Comparison of ENCODE assay signal across 12 cellular contexts in the genomic region with DNA sequence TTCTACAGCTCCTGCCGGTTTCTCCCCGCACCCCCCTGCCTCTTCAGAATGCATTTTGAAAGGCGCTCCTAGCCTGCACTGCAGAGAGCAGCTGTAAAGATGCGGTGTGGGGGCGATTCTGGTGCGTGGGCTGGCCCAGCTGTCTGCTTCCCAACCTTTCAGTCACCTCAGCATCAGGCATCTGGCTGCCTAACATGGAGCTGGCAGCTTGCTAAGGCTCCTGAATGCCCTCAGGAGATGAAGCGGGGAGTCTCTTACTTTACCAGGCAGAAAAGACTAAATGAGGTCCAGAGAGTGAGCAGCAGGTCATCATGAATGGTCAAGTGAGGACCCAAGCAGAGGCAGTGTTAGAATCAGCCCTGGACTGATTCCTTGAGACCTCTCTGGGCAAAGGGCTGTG.
DNase-seq lines count a peak whose midpoint lies in the region; ATAC-seq and TF ChIP-seq lines count a peak whose summit lies in the region.
"Had no signal": no experiment of that assay in that cellular context is flagged by ENCODE, and none has a peak within 500 bp of the region (broad histone marks: within the 10 kb centered on the region; RNA-seq: fewer than 3 reads in every experiment).

No MANE protein-coding gene starts in this region.

- POLR2A ChIA-PET in RWPE1 (lab: Yijun Ruan, JAX; ENCODE audit: low non-redundant PET) = interaction anchor here (0.6 kb wide), 1 partner anchor 8 kb away, joined by 3 read pairs; the partner anchor contains the start of gene IER5

- H3K4me1 Mint-ChIP-seq in stimulated activated naive B cell treated with anti-CD40 and anti-IgM and Interleukin-4, amounts not matched to agents 10 μg/mL and 1 μg/mL and 100 μg/mL, for 72 hours = peaks cover 66 to 91% of the 10 kb centered on the region in 2 donors
- peaks cover 66% of the 10 kb centered on the region for H3K4me1 Mint-ChIP-seq in T-helper 2 cell treated with Interferon-gamma antibody and Interleukin-4, amounts not matched to agents 5 μg/mL and 100 μg/mL, for 36 hours (ENCODE audit: low read depth)

- peak overlapping the region; percentile 70 for H3K27ac Mint-ChIP-seq in stimulated activated naive B cell treated with anti-CD40 and anti-IgM and Interleukin-4, amounts not matched to agents 10 μg/mL and 1 μg/mL and 100 μg/mL, for 72 hours
- no peak overlapping the region for H3K27ac Mint-ChIP-seq in T-helper 2 cell treated with Interferon-gamma antibody and Interleukin-4, amounts not matched to agents 5 μg/mL and 100 μg/mL, for 36 hours

- H3K27ac ChIP-seq in RWPE1 = peak overlapping the region; percentile 71
- H3K27ac ChIP-seq: VCaP had no signal

- CTCF ChIA-PET in RWPE1 (lab: Yijun Ruan, JAX) = interaction anchor here (0.5 to 2.2 kb wide), 2 partner anchors 30 to 45 kb away, joined by 4 to 10 read pairs; no protein-coding TSS in a partner anchor

- H3K9me3 Mint-ChIP-seq in stimulated activated naive B cell treated with anti-CD40 and anti-IgM and Interleukin-4, amounts not matched to agents 10 μg/mL and 1 μg/mL and 100 μg/mL, for 72 hours = no peaks in the 10 kb centered on the region
- H3K9me3 Mint-ChIP-seq in T-helper 2 cell treated with Interferon-gamma antibody and Interleukin-4, amounts not matched to agents 5 μg/mL and 100 μg/mL, for 36 hours = no peaks in the 10 kb centered on the region

- intact Hi-C loops in head of caudate nucleus (cut with DNase I) = no loop called here

- H3K27me3 Mint-ChIP-seq in stimulated activated naive B cell treated with anti-CD40 and anti-IgM and Interleukin-4, amounts not matched to agents 10 μg/mL and 1 μg/mL and 100 μg/mL, for 72 hours = no peaks in the 10 kb centered on the region
- H3K27me3 Mint-ChIP-seq in T-helper 2 cell treated with Interferon-gamma antibody and Interleukin-4, amounts not matched to agents 5 μg/mL and 100 μg/mL, for 36 hours (ENCODE audit: low read depth) = no peaks in the 10 kb centered on the region

- DNase-seq in NCI-H82 (lab: John Stamatoyannopoulos, UW) = peak; percentile 62
- DNase-seq in NCI-H82 treated with DMSO at 0.1 percent for 48 hours (lab: John Stamatoyannopoulos, UW; ENCODE audit: unreplicated experiment) = no peak
- no peak for DNase-seq in RWPE1 (ENCODE audit: low spot score)
- DNase-seq in head of caudate nucleus = peak; percentile 47 to 92 (median 80)
- no peak for DNase-seq in stimulated activated naive B cell treated with anti-CD40 and anti-IgM and Interleukin-4, amounts not matched to agents 10 μg/mL and 1 μg/mL and 100 μg/mL, for 72 hours
- DNase-seq in T-helper 2 cell treated with Interferon-gamma antibody and Interleukin-4, amounts not matched to agents 5 μg/mL and 100 μg/mL, for 36 hours (ENCODE audit: low spot score) = no peak
- no peak for DNase-seq in NCI-H1105 (lab: John Stamatoyannopoulos, UW)
- DNase-seq in NK-92 (lab: John Stamatoyannopoulos, UW; ENCODE audit: unreplicated experiment) = no peak
- DNase-seq: KBM-7, NCI-H226, Right ventricle myocardium superior had no signal

- H3K4me3 Mint-ChIP-seq in stimulated activated naive B cell treated with anti-CD40 and anti-IgM and Interleukin-4, amounts not matched to agents 10 μg/mL and 1 μg/mL and 100 μg/mL, for 72 hours = no peak overlapping the region
- no peak overlapping the region for H3K4me3 Mint-ChIP-seq in T-helper 2 cell treated with Interferon-gamma antibody and Interleukin-4, amounts not matched to agents 5 μg/mL and 100 μg/mL, for 36 hours

- no peak for ATAC-seq in stimulated activated naive B cell treated with anti-CD40 and anti-IgM and Interleukin-4, amounts not matched to agents 10 μg/mL and 1 μg/mL and 100 μg/mL, for 72 hours (replicated peaks)

- H3K36me3 Mint-ChIP-seq in stimulated activated naive B cell treated with anti-CD40 and anti-IgM and Interleukin-4, amounts not matched to agents 10 μg/mL and 1 μg/mL and 100 μg/mL, for 72 hours = peaks cover 30 to 50% of the 10 kb centered on the region in 2 donors
- H3K36me3 Mint-ChIP-seq in T-helper 2 cell treated with Interferon-gamma antibody and Interleukin-4, amounts not matched to agents 5 μg/mL and 100 μg/mL, for 36 hours (ENCODE audit: low read depth) = peaks cover 21% of the 10 kb centered on the region

- TF ChIP-seq CTCF in RWPE1 (conservative IDR thresholded peaks at IDR 0.05; ENCODE audit: low read depth) = no peak

Comparison
In these comparisons a context has a peak if more than half of its experiments do, and no peak if none do; other contexts are left out.
1. DNase-seq: peak in NCI-H82 (single experiment) and head of caudate nucleus (42 of 42); none in NCI-H82 treated with DMSO at 0.1 percent for 48 hours (single experiment), RWPE1 (single experiment), stimulated activated naive B cell treated with anti-CD40 and anti-IgM and Interleukin-4, amounts not matched to agents 10 μg/mL and 1 μg/mL and 100 μg/mL, for 72 hours (single experiment), T-helper 2 cell treated with Interferon-gamma antibody and Interleukin-4, amounts not matched to agents 5 μg/mL and 100 μg/mL, for 36 hours (single experiment), NCI-H1105 (single experiment) and NK-92 (single experiment).